Comparison of ENCODE assay signal across 8 cellular contexts in the genomic region with DNA sequence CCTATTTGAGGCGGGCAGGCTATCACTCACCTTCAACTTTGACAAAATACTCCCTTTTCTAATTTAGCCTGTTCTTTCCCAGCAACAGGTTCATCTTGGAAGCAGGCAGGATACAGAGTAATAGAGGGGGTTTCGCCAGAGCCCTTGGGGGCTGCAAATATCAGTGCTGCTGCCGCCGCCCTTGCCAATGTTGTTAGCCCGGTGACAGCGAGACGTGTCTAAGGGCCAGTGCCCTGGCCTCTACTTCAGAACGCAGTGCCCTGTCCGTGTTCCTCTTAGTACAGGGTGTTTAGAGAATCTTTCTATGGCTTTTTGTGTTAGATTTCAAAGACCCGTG. TPM values are rescaled to one million over a fixed set of nuclear protein-coding genes. Genes with fewer than 3 reads are reported as not detected.
A peak's percentile ranks its signal among the peaks of the same experiment; 100 is the strongest.
DNase-seq lines count a peak whose midpoint lies in the region; ATAC-seq, FAIRE-seq and TF ChIP-seq lines count a peak whose summit lies in the region.

No MANE protein-coding gene starts in this region.

- no peak for TF ChIP-seq CTCF in HFF-Myc (IDR thresholded peaks at IDR 0.05; ENCODE audit: low read depth, low read length, missing control alignments)

- peaks cover 72% of the 10 kb centered on the region for H3K79me2 ChIP-seq in ACC112 (ENCODE audit: control insufficient read depth, insufficient read depth, low read length, unreplicated experiment)

- intact Hi-C loops in cardiac septum (cut with DNase I): loop anchor here (5.0 to 10.0 kb wide), 3 partner anchors 50 to 328 kb away; no protein-coding TSS in a partner anchor

- H3K27ac Mint-ChIP-seq in activated T-cell treated with anti-CD3 and anti-CD28 coated beads, Interleukin-2, amount 50 U/mL, for 72 hours: peak overlapping the region; percentile 91

- peak overlapping the region; percentile 87 for H3K4me3 ChIP-seq in ACC112 (ENCODE audit: low read depth, low read length)
- peak overlapping the region; percentile 89 for H3K4me3 ChIP-seq in HFF-Myc (replicated peaks; ENCODE audit: low read depth, low read length)
- H3K4me3 ChIP-seq in rectal smooth muscle tissue (ENCODE audit: low read length): peak overlapping the region; percentile 92

- H3K27ac ChIP-seq in ACC112 (ENCODE audit: low read depth, low read length) (peak overlapping the region; percentile 29), rectal smooth muscle tissue (ENCODE audit: low read depth, low read length) (peak overlapping the region; percentile 89)

- no peak overlapping the region for H2AFZ ChIP-seq in ACC112 (ENCODE audit: low read length, unreplicated experiment)

- H3K9me3 Mint-ChIP-seq in activated T-cell treated with anti-CD3 and anti-CD28 coated beads, Interleukin-2, amount 50 U/mL, for 72 hours: no peaks in the 10 kb centered on the region

- FAIRE-seq in RCC 7860 (lab: Jason Lieb, UNC): no peak

- peaks cover 61% of the 10 kb centered on the region for H3K4me1 Mint-ChIP-seq in activated T-cell treated with anti-CD3 and anti-CD28 coated beads, Interleukin-2, amount 50 U/mL, for 72 hours (ENCODE audit: low read depth)

- DNase-seq in HFF-Myc (ENCODE audit: extremely low read depth, low read depth): no peak
- DNase-seq in activated T-cell treated with anti-CD3 and anti-CD28 coated beads, Interleukin-2, amount 50 U/mL, for 72 hours: peak; percentile 19 to 23
- peak; percentile 79 for DNase-seq in cardiac septum (ENCODE audit: low spot score)
- no peak for DNase-seq in RCC 7860 (ENCODE audit: low spot score)

- H3K4me1 ChIP-seq in ACC112 (ENCODE audit: control insufficient read depth, insufficient read depth, low read length, unreplicated experiment): peaks cover 34% of the 10 kb centered on the region
- H3K4me1 ChIP-seq in rectal smooth muscle tissue (ENCODE audit: control insufficient read depth, insufficient read depth, low read length): peaks cover 12% of the 10 kb centered on the region

- H3K27me3 ChIP-seq in ACC112 (ENCODE audit: insufficient read depth, low read length) (no peaks in the 10 kb centered on the region), rectal smooth muscle tissue (ENCODE audit: control insufficient read depth, insufficient read depth, low read length) (no peaks in the 10 kb centered on the region)

- H3K36me3 Mint-ChIP-seq in activated T-cell treated with anti-CD3 and anti-CD28 coated beads, Interleukin-2, amount 50 U/mL, for 72 hours (ENCODE audit: insufficient read depth in 2 of 2): peaks cover 10 to 23% of the 10 kb centered on the region in 2 donors

- ATAC-seq in activated T-cell treated with anti-CD3 and anti-CD28 coated beads, Interleukin-2, amount 50 U/mL, for 72 hours (replicated peaks in 1 of 2): no peak
- no peak for ATAC-seq in GM21576 (IDR thresholded peaks at IDR 0.05; ENCODE audit: unreplicated experiment)
- ATAC-seq in GM18907 (IDR thresholded peaks at IDR 0.05; ENCODE audit: unreplicated experiment): no peak

- H3K27me3 Mint-ChIP-seq in activated T-cell treated with anti-CD3 and anti-CD28 coated beads, Interleukin-2, amount 50 U/mL, for 72 hours (ENCODE audit: low read depth): no peaks in the 10 kb centered on the region

- peak overlapping the region; percentile 93 to 94 for H3K4me3 Mint-ChIP-seq in activated T-cell treated with anti-CD3 and anti-CD28 coated beads, Interleukin-2, amount 50 U/mL, for 72 hours

- peak overlapping the region; percentile 88 for H3K9ac ChIP-seq in rectal smooth muscle tissue (ENCODE audit: low read length)

- H3K36me3 ChIP-seq in ACC112 (ENCODE audit: insufficient read depth, low read length): peaks cover 11% of the 10 kb centered on the region; the same call in 1 of the 2 replicates
- peaks cover 5% of the 10 kb centered on the region for H3K36me3 ChIP-seq in rectal smooth muscle tissue (ENCODE audit: control insufficient read depth, insufficient read depth, low read length)

RNA-seq across cellular contexts. Expression of gene FAM120AOS, which starts 0.7 kb away (rescaled TPM):
- total RNA-seq in activated T-cell treated with anti-CD3 and anti-CD28 coated beads, Interleukin-2, amount 50 U/mL, for 72 hours: 10 to 100 TPM; 34.8 to 36.7 TPM
- 39.1 TPM for total RNA-seq in cardiac septum

RNA-seq across cellular contexts. Expression of gene FAM120A, which starts 1.2 kb away (rescaled TPM):
- total RNA-seq in activated T-cell treated with anti-CD3 and anti-CD28 coated beads, Interleukin-2, amount 50 U/mL, for 72 hours: 100 to 1,000 TPM; 127 to 135 TPM
- 116 TPM for total RNA-seq in cardiac septum

Comparison
In these comparisons a context has a peak if more than half of its experiments do, and no peak if none do; other contexts are left out.
1. DNase-seq: peak in activated T-cell treated with anti-CD3 and anti-CD28 coated beads, Interleukin-2, amount 50 U/mL, for 72 hours (2 of 2) and cardiac septum (single experiment); none in HFF-Myc (single experiment) and RCC 7860 (single experiment).
2. Peak in every context shown above with its lines, with median percentiles within 50 percentile points of each other: H3K4me3 ChIP-seq.